In genomic region chr4:5424211-5424610, GRCh38 we compare ENCODE assay signal across 7 cellular contexts.
"Had no signal": no experiment of that assay in that cellular context is flagged by ENCODE, and none has a peak within 500 bp of the region (broad histone marks: within the 10 kb centered on the region; RNA-seq: fewer than 3 reads in every experiment).

No MANE protein-coding gene starts in this region.

- H3K4me3 ChIP-seq: GM23338, K562 had no signal

- H2AFZ ChIP-seq: GM23338 had no signal

- H3K4me2 ChIP-seq: GM23338 had no signal

- ATAC-seq: K562 had no signal

- DNase-seq: HCEC 1CT, IMR-90, KG1 had no signal

- FAIRE-seq: H1, HTR-8/SVneo, K562 had no signal
